In the genomic region with DNA sequence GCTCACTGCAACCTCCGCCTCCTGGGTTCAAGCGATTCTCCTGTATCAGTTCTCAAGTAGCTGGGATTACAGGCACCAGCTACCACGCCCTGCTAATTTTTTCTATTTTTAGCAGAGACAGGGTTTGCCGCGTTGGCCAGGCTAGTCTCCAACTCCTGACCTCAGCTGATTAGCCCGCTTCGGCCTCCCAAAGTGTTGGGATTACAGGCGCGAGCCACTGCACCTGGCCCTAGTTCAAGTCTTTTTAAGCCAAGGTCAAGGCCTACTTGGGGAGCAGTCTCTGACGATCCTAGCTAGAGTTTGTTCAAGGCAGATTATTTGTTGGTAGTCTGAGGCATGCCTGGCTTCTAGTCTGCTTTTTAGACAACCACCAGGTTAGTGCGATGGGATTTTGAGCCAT, we compare ENCODE assay signal across 17 cellular contexts.
A peak's percentile ranks its signal among the peaks of the same experiment; 100 is the strongest.
DNase-seq lines count a peak whose midpoint lies in the region; ATAC-seq and TF ChIP-seq lines count a peak whose summit lies in the region.
"Had no signal": no experiment of that assay in that cellular context is flagged by ENCODE, and none has a peak within 500 bp of the region (broad histone marks: within the 10 kb centered on the region; RNA-seq: fewer than 3 reads in every experiment).

No MANE protein-coding gene starts in this region.

- no peak overlapping the region for H3K9ac ChIP-seq in mesendoderm (ENCODE audit: low read length)
- H3K9ac ChIP-seq: BLaER1, GM23248 had no signal

- intact Hi-C loops in right cardiac atrium (cut with DNase I) (no loop called here), cardiac septum (cut with DNase I) (no loop called here), testis (cut with DNase I; ENCODE audit: low total_unique reads) (no loop called here)

- no peak overlapping the region for H4K5ac ChIP-seq in mesendoderm (ENCODE audit: low read length)

- H3K9me3 ChIP-seq in right cardiac atrium (ENCODE audit: control insufficient read depth, low read length) (no peaks in the 10 kb centered on the region), testis (no peaks in the 10 kb centered on the region)
- H3K9me3 ChIP-seq: BLaER1, Caco-2, HAP-1 had no signal

- no peak overlapping the region for H2BK5ac ChIP-seq in mesendoderm (ENCODE audit: low read length)

- TF ChIP-seq POLR2A in testis (IDR thresholded peaks at IDR 0.05) = no peak

- no peaks in the 10 kb centered on the region for H3K36me3 ChIP-seq in mesendoderm (ENCODE audit: control insufficient read depth, insufficient read depth, low read length)
- no peaks in the 10 kb centered on the region for H3K36me3 ChIP-seq in testis (ENCODE audit: low read depth, missing control alignments)
- H3K36me3 ChIP-seq: BLaER1, HAP-1 had no signal

- H2BK120ac ChIP-seq in mesendoderm (ENCODE audit: low read depth, low read length) = no peak overlapping the region

- H3K56ac ChIP-seq in mesendoderm (ENCODE audit: low read length) = no peak overlapping the region

- no peaks in the 10 kb centered on the region for H3K27me3 ChIP-seq in right cardiac atrium (ENCODE audit: control insufficient read depth, insufficient read depth)
- H3K27me3 ChIP-seq in mesendoderm (ENCODE audit: insufficient read depth, low read length, poor library complexity) = no peaks in the 10 kb centered on the region
- no peaks in the 10 kb centered on the region for H3K27me3 ChIP-seq in testis
- H3K27me3 ChIP-seq: BLaER1 had no signal

- no peak overlapping the region for H3K4me2 ChIP-seq in mesendoderm (ENCODE audit: low read length)
- H3K4me2 ChIP-seq: BLaER1 had no signal

- H3K4me1 ChIP-seq in right cardiac atrium (ENCODE audit: control insufficient read depth, insufficient read depth, low read length) = no peaks in the 10 kb centered on the region
- no peaks in the 10 kb centered on the region for H3K4me1 ChIP-seq in mesendoderm (ENCODE audit: control insufficient read depth, low read depth, low read length)
- H3K4me1 ChIP-seq in testis = no peaks in the 10 kb centered on the region
- H3K4me1 ChIP-seq: BLaER1, Caco-2, HAP-1 had no signal

- H3K27ac ChIP-seq in right cardiac atrium (ENCODE audit: low read length) (no peak overlapping the region), mesendoderm (ENCODE audit: low read depth, low read length) (no peak overlapping the region), testis (no peak overlapping the region)
- H3K27ac ChIP-seq: 22Rv1, BLaER1, C4-2B, GM23248 had no signal

- no peaks in the 10 kb centered on the region for H3K79me2 ChIP-seq in mesendoderm (ENCODE audit: control insufficient read depth, insufficient read depth, low read length)

- H4K8ac ChIP-seq in mesendoderm (ENCODE audit: low read depth, low read length) = peak overlapping the region; percentile 56

- H3K4ac ChIP-seq in mesendoderm (ENCODE audit: low read depth, low read length) = no peak overlapping the region

- ATAC-seq in right cardiac atrium = peak; percentile 41 to 43
- ATAC-seq: CD8-positive, alpha-beta T cell had no signal

- 54% methylated on average over 11 of the region's 11 CpGs for WGBS in right cardiac atrium
- no CpG with 5 or more reads among the region's 11 CpGs for WGBS in mesendoderm (ENCODE audit: extremely low coverage, insufficient coverage, low lambda C conversion rate)
- WGBS in testis, 2 donors = 40 to 50% methylated on average over 11 of the region's 11 CpGs

- peak in 2 of 3 donors; percentile 30 to 53 for DNase-seq in right cardiac atrium
- no peak for DNase-seq in cardiac septum (ENCODE audit: low spot score)
- no peak for DNase-seq in mesendoderm
- DNase-seq in testis = peak; percentile 40
- DNase-seq in stimulated activated naive CD4-positive, alpha-beta T cell (lab: John Stamatoyannopoulos, UW) = no peak
- DNase-seq in NCI-H526 treated with DMSO at 0.1 percent for 48 hours (lab: John Stamatoyannopoulos, UW) = no peak
- DNase-seq: Caco-2; CD4-positive, CD25-positive, alpha-beta regulatory T cell; CD8-positive, alpha-beta T cell; DMS153; DND-41; GM23248; HFFc6 had no signal

- H3K79me1 ChIP-seq in mesendoderm (ENCODE audit: low read length) = no peaks in the 10 kb centered on the region

- no peak overlapping the region for H3K18ac ChIP-seq in mesendoderm (ENCODE audit: low read length)

- H3K4me3 ChIP-seq in right cardiac atrium (ENCODE audit: low read length) = no peak overlapping the region
- no peak overlapping the region for H3K4me3 ChIP-seq in mesendoderm (ENCODE audit: low read length)
- H3K4me3 ChIP-seq in testis = no peak overlapping the region
- H3K4me3 ChIP-seq: BLaER1, GM23248, HAP-1 had no signal

- H2AK5ac ChIP-seq in mesendoderm (ENCODE audit: low read length) = no peak overlapping the region

- H2BK15ac ChIP-seq in mesendoderm (replicated peaks; ENCODE audit: low read depth) = no peak overlapping the region

- TF ChIP-seq CTCF in testis (IDR thresholded peaks at IDR 0.05) = no peak

- H3K23ac ChIP-seq in mesendoderm (ENCODE audit: low read length) = no peak overlapping the region

Comparison
In these comparisons a context has a peak if more than half of its experiments do, and no peak if none do; other contexts are left out.
1. DNase-seq: peak in right cardiac atrium (2 of 3) and testis (single experiment); none in cardiac septum (single experiment), mesendoderm (single experiment), stimulated activated naive CD4-positive, alpha-beta T cell (0 of 6) and NCI-H526 treated with DMSO at 0.1 percent for 48 hours (single experiment).